Comparison of ENCODE assay signal across 6 cellular contexts in the genomic region with DNA sequence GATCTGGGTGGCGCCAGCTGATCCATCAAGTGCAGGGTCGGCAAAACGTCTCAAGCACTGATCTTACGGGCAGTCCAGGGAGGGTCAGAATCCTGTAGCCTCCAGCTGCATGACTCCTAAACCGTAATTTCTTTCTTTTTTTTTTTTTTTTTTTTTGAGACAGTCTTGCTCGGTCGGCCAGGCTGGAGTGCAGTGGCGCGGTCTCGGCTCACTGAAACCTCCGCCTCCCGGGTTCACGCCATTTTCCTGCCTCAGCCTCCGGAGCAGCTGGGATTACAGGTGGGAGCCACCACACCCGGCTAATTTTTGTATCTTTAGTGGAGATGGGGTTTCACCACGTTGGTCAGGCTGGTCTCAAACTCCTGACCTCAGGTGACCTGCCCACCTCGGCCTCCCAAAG. TPM values are rescaled to one million over a fixed set of nuclear protein-coding genes. Genes with fewer than 3 reads are reported as not detected.
"Had no signal": no experiment of that assay in that cellular context is flagged by ENCODE, and none has a peak within 500 bp of the region (broad histone marks: within the 10 kb centered on the region; RNA-seq: fewer than 3 reads in every experiment).

No MANE protein-coding gene starts in this region.

RNA-seq across cellular contexts. Expression of a gene that starts 5.1 kb away (rescaled TPM):
- total RNA-seq: GM23248, H4, H7, HepG2, HFFc6, HT1080 had no signal
- polyA plus RNA-seq: HepG2 had no signal
